ENCODE assay signal across 26 cellular contexts in the genomic region with DNA sequence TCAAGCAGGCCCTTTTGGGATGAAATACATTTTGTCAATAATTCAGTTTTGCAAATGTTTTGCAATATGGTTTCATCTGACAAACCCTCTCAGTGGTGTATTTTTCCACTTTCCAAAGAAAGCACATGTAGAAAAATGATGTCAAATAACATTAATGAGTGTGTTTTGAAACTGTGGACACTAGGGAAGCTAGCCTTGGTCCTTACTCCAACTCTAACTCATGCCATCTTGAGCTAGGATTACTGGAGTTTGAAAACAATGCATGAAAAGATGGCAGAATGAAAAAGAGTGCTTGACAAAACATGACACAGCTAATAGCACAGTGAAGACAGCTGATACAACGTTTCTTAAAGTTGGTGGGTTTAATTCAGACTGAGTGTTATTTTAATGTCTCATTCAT. TPM values are rescaled to one million over a fixed set of nuclear protein-coding genes. Genes with fewer than 3 reads are reported as not detected.
"Had no signal": no experiment of that assay in that cellular context is flagged by ENCODE, and none has a peak within 500 bp of the region (broad histone marks: within the 10 kb centered on the region; RNA-seq: fewer than 3 reads in every experiment).

No MANE protein-coding gene starts in this region.

- H3K27ac Mint-ChIP-seq: activated B cell treated with CpG ODN at 0.5 μM for 24 hours; activated CD4-positive, alpha-beta memory T cell treated with anti-CD3 and anti-CD28 coated beads for 36 hours; activated naive CD4-positive, alpha-beta T cell treated with anti-CD3 and anti-CD28 coated beads for 36 hours; activated naive CD8-positive, alpha-beta T cell treated with anti-CD3 and anti-CD28 coated beads, Interleukin-2, amount 10 ng/mL, durations not matched to agents 7 days and 5 days; activated T-cell treated with anti-CD3 and anti-CD28 coated beads, Interleukin-2, amount 50 U/mL, for 72 hours; memory B cell; naive B cell; T-helper 17 cell had no signal

- H3K36me3 Mint-ChIP-seq: activated CD4-positive, alpha-beta memory T cell treated with anti-CD3 and anti-CD28 coated beads for 36 hours; activated naive CD8-positive, alpha-beta T cell treated with anti-CD3 and anti-CD28 coated beads, Interleukin-2, amount 10 ng/mL, durations not matched to agents 7 days and 5 days; memory B cell had no signal

- DNase-seq: activated B cell treated with CpG ODN at 0.5 μM for 24 hours; activated CD4-positive, alpha-beta memory T cell treated with anti-CD3 and anti-CD28 coated beads for 36 hours; activated CD4-positive, alpha-beta T cell treated with anti-CD3 and anti-CD28 coated beads for 4 hours; activated effector memory CD4-positive, alpha-beta T cell treated with Interleukin-2 at 50 U/mL for 16 hours; activated naive CD4-positive, alpha-beta T cell treated with anti-CD3 and anti-CD28 coated beads for 36 hours; activated naive CD8-positive, alpha-beta T cell treated with anti-CD3 and anti-CD28 coated beads, Interleukin-2, amount 10 ng/mL, durations not matched to agents 7 days and 5 days; activated T-cell treated with anti-CD3 and anti-CD28 coated beads, Interleukin-2, amount 50 U/mL, for 72 hours; body of pancreas; cortex of kidney; head of caudate nucleus; left colon; naive B cell; occipital lobe; right lobe of liver; stimulated activated CD4-positive, alpha-beta T cell treated with anti-CD3 and anti-CD28 coated beads, Interleukin-4, amount 100 ng/mL, for 24 hours; stimulated activated naive CD4-positive, alpha-beta T cell treated with Interleukin-2 at 50 U/mL for 16 hours; substantia nigra; SW 1271; T-helper 17 cell; tibial artery had no signal

- ATAC-seq: activated T-cell treated with anti-CD3 and anti-CD28 coated beads, Interleukin-2, amount 50 U/mL, for 72 hours; body of pancreas; gastroesophageal sphincter; left colon; right lobe of liver; T-helper 17 cell had no signal

- H3K4me1 Mint-ChIP-seq: activated B cell treated with CpG ODN at 0.5 μM for 24 hours, memory B cell, naive B cell, neural crest cell had no signal

- H3K4me3 ChIP-seq: body of pancreas, cardiac muscle cell, gastroesophageal sphincter, right lobe of liver, tibial artery had no signal

- H3K27me3 Mint-ChIP-seq: T-helper 17 cell had no signal

- H3K9me3 Mint-ChIP-seq: activated B cell treated with CpG ODN at 0.5 μM for 24 hours; activated CD4-positive, alpha-beta memory T cell treated with anti-CD3 and anti-CD28 coated beads for 36 hours; activated naive CD4-positive, alpha-beta T cell treated with anti-CD3 and anti-CD28 coated beads for 36 hours; activated naive CD8-positive, alpha-beta T cell treated with anti-CD3 and anti-CD28 coated beads, Interleukin-2, amount 10 ng/mL, durations not matched to agents 7 days and 5 days; activated T-cell treated with anti-CD3 and anti-CD28 coated beads, Interleukin-2, amount 50 U/mL, for 72 hours; memory B cell; neural crest cell had no signal

- H3K4me3 Mint-ChIP-seq: activated B cell treated with CpG ODN at 0.5 μM for 24 hours; activated CD4-positive, alpha-beta memory T cell treated with anti-CD3 and anti-CD28 coated beads for 36 hours; activated naive CD4-positive, alpha-beta T cell treated with anti-CD3 and anti-CD28 coated beads for 36 hours; activated naive CD8-positive, alpha-beta T cell treated with anti-CD3 and anti-CD28 coated beads, Interleukin-2, amount 10 ng/mL, durations not matched to agents 7 days and 5 days; activated T-cell treated with anti-CD3 and anti-CD28 coated beads, Interleukin-2, amount 50 U/mL, for 72 hours; memory B cell; naive B cell; neural crest cell; T-helper 17 cell had no signal

RNA-seq across cellular contexts. Expression of a gene that starts 41.4 kb away (rescaled TPM):
- total RNA-seq: activated B cell treated with CpG ODN at 0.5 μM for 24 hours; activated CD4-positive, alpha-beta memory T cell treated with anti-CD3 and anti-CD28 coated beads for 36 hours; activated naive CD4-positive, alpha-beta T cell treated with anti-CD3 and anti-CD28 coated beads for 36 hours; activated naive CD8-positive, alpha-beta T cell treated with anti-CD3 and anti-CD28 coated beads, Interleukin-2, amount 10 ng/mL, durations not matched to agents 7 days and 5 days; activated T-cell treated with anti-CD3 and anti-CD28 coated beads, Interleukin-2, amount 50 U/mL, for 72 hours; cerebellum; mononuclear cell; neural crest cell; occipital lobe; T-helper 17 cell had no signal
